1 cellular context compared by ENCODE assay signal in the genomic region with DNA sequence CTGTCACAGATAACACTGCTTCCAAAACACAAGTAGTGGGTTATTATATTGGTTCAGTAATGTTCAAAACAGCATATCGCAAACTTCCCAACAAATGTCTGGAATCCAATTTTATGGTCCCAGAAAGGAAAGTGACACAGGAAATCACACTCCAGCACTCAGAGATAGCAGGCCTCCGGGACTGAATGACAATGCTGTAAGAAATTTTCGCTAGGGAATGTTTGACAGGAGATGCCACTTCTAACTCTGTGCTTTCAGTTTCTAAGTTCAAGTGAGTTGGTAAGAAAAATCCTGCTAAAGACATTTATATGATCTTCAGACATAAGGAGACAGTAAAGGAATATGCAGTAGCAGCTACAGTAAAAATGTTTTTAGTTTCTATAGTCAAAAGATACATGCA.
TF ChIP-seq lines count a peak whose summit lies in the region.

No MANE protein-coding gene starts in this region.

TF ChIP-seq in WTC11, 78 proteins besides CTCF, POLR2A, EP300 and RAD21 (continued from another document):
- TF ChIP-seq, protein P1, sequence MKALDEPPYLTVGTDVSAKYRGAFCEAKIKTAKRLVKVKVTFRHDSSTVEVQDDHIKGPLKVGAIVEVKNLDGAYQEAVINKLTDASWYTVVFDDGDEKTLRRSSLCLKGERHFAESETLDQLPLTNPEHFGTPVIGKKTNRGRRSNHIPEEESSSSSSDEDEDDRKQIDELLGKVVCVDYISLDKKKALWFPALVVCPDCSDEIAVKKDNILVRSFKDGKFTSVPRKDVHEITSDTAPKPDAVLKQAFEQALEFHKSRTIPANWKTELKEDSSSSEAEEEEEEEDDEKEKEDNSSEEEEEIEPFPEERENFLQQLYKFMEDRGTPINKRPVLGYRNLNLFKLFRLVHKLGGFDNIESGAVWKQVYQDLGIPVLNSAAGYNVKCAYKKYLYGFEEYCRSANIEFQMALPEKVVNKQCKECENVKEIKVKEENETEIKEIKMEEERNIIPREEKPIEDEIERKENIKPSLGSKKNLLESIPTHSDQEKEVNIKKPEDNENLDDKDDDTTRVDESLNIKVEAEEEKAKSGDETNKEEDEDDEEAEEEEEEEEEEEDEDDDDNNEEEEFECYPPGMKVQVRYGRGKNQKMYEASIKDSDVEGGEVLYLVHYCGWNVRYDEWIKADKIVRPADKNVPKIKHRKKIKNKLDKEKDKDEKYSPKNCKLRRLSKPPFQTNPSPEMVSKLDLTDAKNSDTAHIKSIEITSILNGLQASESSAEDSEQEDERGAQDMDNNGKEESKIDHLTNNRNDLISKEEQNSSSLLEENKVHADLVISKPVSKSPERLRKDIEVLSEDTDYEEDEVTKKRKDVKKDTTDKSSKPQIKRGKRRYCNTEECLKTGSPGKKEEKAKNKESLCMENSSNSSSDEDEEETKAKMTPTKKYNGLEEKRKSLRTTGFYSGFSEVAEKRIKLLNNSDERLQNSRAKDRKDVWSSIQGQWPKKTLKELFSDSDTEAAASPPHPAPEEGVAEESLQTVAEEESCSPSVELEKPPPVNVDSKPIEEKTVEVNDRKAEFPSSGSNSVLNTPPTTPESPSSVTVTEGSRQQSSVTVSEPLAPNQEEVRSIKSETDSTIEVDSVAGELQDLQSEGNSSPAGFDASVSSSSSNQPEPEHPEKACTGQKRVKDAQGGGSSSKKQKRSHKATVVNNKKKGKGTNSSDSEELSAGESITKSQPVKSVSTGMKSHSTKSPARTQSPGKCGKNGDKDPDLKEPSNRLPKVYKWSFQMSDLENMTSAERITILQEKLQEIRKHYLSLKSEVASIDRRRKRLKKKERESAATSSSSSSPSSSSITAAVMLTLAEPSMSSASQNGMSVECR (CRISPR knock-in tag; IDR thresholded peaks at IDR 0.05; ENCODE audit: borderline replicate concordance): no peak
- TF ChIP-seq SMAD4 (CRISPR knock-in tag; IDR thresholded peaks at IDR 0.05): no peak
